ENCODE assay signal across 18 cellular contexts in the genomic region with DNA sequence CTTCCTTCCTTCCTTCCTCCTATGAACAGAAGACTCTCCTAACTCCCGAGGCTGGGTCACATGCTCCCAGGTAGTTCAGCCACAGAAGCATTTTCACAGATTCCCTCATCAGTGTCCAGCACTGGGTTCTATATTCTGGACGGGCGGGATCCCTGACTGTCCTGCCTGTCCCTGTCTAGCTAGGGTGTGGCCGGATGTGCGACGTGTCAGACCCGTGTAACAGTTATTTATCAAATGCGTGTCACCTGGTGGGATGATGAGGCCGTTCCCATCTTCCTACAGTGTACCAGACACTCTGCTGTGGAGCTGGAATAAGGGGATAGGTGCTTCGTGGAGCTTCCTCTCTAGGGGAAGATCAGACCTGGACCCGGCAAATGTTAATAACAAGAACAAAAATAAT.
"Had no signal": no experiment of that assay in that cellular context is flagged by ENCODE, and none has a peak within 500 bp of the region (broad histone marks: within the 10 kb centered on the region; RNA-seq: fewer than 3 reads in every experiment).

No MANE protein-coding gene starts in this region.

- H3K36me3 ChIP-seq: cardiac muscle cell, gastroesophageal sphincter, heart right ventricle, ovary, spleen had no signal

- H3K27ac Mint-ChIP-seq: activated CD4-positive, alpha-beta T cell treated with anti-CD3 and anti-CD28 coated beads, Interleukin-2, amount 10 ng/mL, durations not matched to agents 7 days and 5 days; activated naive CD4-positive, alpha-beta T cell treated with anti-CD3 and anti-CD28 coated beads, Interleukin-2, amount 50 U/mL, for 72 hours; activated T-cell treated with anti-CD3 and anti-CD28 coated beads, Interleukin-2, amount 50 U/mL, for 24 hours; endodermal cell; stimulated activated naive CD8-positive, alpha-beta T cell treated with anti-CD3 and anti-CD28 coated beads, Interleukin-15, amount 100 ng/mL, for 72 hours had no signal

- H3K4me1 Mint-ChIP-seq: activated CD4-positive, alpha-beta T cell treated with anti-CD3 and anti-CD28 coated beads, Interleukin-2, amount 10 ng/mL, durations not matched to agents 7 days and 5 days; endodermal cell; stimulated activated naive CD8-positive, alpha-beta T cell treated with anti-CD3 and anti-CD28 coated beads, Interleukin-15, amount 100 ng/mL, for 72 hours had no signal

- H3K4me3 Mint-ChIP-seq: activated CD4-positive, alpha-beta T cell treated with anti-CD3 and anti-CD28 coated beads, Interleukin-2, amount 10 ng/mL, durations not matched to agents 7 days and 5 days; activated T-cell treated with anti-CD3 and anti-CD28 coated beads, Interleukin-2, amount 50 U/mL, for 24 hours; endodermal cell; neural crest cell; stimulated activated naive CD8-positive, alpha-beta T cell treated with anti-CD3 and anti-CD28 coated beads, Interleukin-15, amount 100 ng/mL, for 72 hours had no signal

- ATAC-seq: activated naive CD4-positive, alpha-beta T cell treated with anti-CD3 and anti-CD28 coated beads, Interleukin-2, amount 50 U/mL, for 72 hours; gastroesophageal sphincter; heart right ventricle; left lobe of liver; sciatic nerve; stimulated activated naive CD8-positive, alpha-beta T cell treated with anti-CD3 and anti-CD28 coated beads, Interleukin-15, amount 100 ng/mL, for 72 hours had no signal

- H3K4me1 ChIP-seq: gastroesophageal sphincter, heart right ventricle, spleen, testis had no signal

- DNase-seq: activated CD4-positive, alpha-beta T cell treated with anti-CD3 and anti-CD28 coated beads, Interleukin-2, amount 10 ng/mL, durations not matched to agents 7 days and 5 days; activated CD4-positive, CD25-positive, alpha-beta regulatory T cell; activated gamma-delta T cell; activated T-cell treated with anti-CD3 and anti-CD28 coated beads, Interleukin-2, amount 50 U/mL, for 24 hours; endodermal cell; heart right ventricle; ovary; spleen; stimulated activated naive CD8-positive, alpha-beta T cell treated with anti-CD3 and anti-CD28 coated beads, Interleukin-15, amount 100 ng/mL, for 72 hours; testis had no signal

- H3K9me3 Mint-ChIP-seq: activated CD4-positive, alpha-beta T cell treated with anti-CD3 and anti-CD28 coated beads, Interleukin-2, amount 10 ng/mL, durations not matched to agents 7 days and 5 days; activated naive CD4-positive, alpha-beta T cell treated with anti-CD3 and anti-CD28 coated beads, Interleukin-2, amount 50 U/mL, for 72 hours; activated T-cell treated with anti-CD3 and anti-CD28 coated beads, Interleukin-2, amount 50 U/mL, for 24 hours; endodermal cell; neural crest cell; stimulated activated naive CD8-positive, alpha-beta T cell treated with anti-CD3 and anti-CD28 coated beads, Interleukin-15, amount 100 ng/mL, for 72 hours had no signal

- H3K9me3 ChIP-seq: gastroesophageal sphincter, heart right ventricle, ovary, spleen, testis had no signal

- H3K36me3 Mint-ChIP-seq: activated naive CD4-positive, alpha-beta T cell treated with anti-CD3 and anti-CD28 coated beads, Interleukin-2, amount 50 U/mL, for 72 hours had no signal

- H3K27ac ChIP-seq: cardiac muscle cell, gastroesophageal sphincter, heart right ventricle, ovary, spleen, testis had no signal

- H3K27me3 Mint-ChIP-seq: activated CD4-positive, alpha-beta T cell treated with anti-CD3 and anti-CD28 coated beads, Interleukin-2, amount 10 ng/mL, durations not matched to agents 7 days and 5 days had no signal

- H3K27me3 ChIP-seq: cardiac muscle cell, ovary, testis had no signal

- FAIRE-seq: islet of Langerhans had no signal

- H3K4me3 ChIP-seq: cardiac muscle cell, dorsolateral prefrontal cortex, gastroesophageal sphincter, heart right ventricle, ovary, spleen, testis had no signal
